In genomic region chr9:137110911-137111787, GRCh38 we compare ENCODE assay signal across 23 cellular contexts. TPM values are rescaled to one million over a fixed set of nuclear protein-coding genes. Genes with fewer than 3 reads are reported as not detected.
A peak's percentile ranks its signal among the peaks of the same experiment; 100 is the strongest.
DNase-seq lines count a peak whose midpoint lies in the region; ATAC-seq and TF ChIP-seq lines count a peak whose summit lies in the region.
"Had no signal": no experiment of that assay in that cellular context is flagged by ENCODE, and none has a peak within 500 bp of the region (broad histone marks: within the 10 kb centered on the region; RNA-seq: fewer than 3 reads in every experiment).

No MANE protein-coding gene starts in this region.

- peak overlapping the region; percentile 47 for H3K27ac Mint-ChIP-seq in activated naive CD8-positive, alpha-beta T cell treated with anti-CD3 and anti-CD28 coated beads for 36 hours
- no peak overlapping the region for H3K27ac Mint-ChIP-seq in activated naive CD8-positive, alpha-beta T cell treated with anti-CD3 and anti-CD28 coated beads, Interleukin-2, amount 50 U/mL, for 24 hours
- no peak overlapping the region for H3K27ac Mint-ChIP-seq in activated T-helper 1 cell treated with anti-CD3 and anti-CD28 coated beads, Interleukin-12 subunit alpha, Interleukin-12 subunit beta, Interleukin-2, Interleukin-4 antibody, amounts not matched to agents 30 ng/mL and 10 ng/mL and 1 ng/mL, durations not matched to agents 14 hours and 24 hours and 36 hours
- H3K27ac Mint-ChIP-seq: GM23338 had no signal

- no peak for ATAC-seq in activated naive CD8-positive, alpha-beta T cell treated with anti-CD3 and anti-CD28 coated beads, Interleukin-2, amount 50 U/mL, for 24 hours
- ATAC-seq in GM18870 (IDR thresholded peaks at IDR 0.05; ENCODE audit: unreplicated experiment) (no peak), mucosa of descending colon (no peak)
- ATAC-seq: GM23338, HCT116 had no signal

- no peaks in the 10 kb centered on the region for H3K27me3 ChIP-seq in osteoblast (ENCODE audit: insufficient read depth, low read length)
- H3K27me3 ChIP-seq in A673 (replicated peaks; ENCODE audit: insufficient read depth, low read depth, low read length, poor library complexity): no peaks in the 10 kb centered on the region

- intact Hi-C loops in activated T-helper 1 cell treated with anti-CD3 and anti-CD28 coated beads, Interleukin-12 subunit alpha, Interleukin-12 subunit beta, Interleukin-2, Interleukin-4 antibody, amounts not matched to agents 30 ng/mL and 10 ng/mL and 1 ng/mL, durations not matched to agents 14 hours and 24 hours and 36 hours (cut with micrococcal nuclease): no loop called here
- intact Hi-C loops in A673 (cut with micrococcal nuclease; ENCODE audit: unreplicated experiment): no loop called here
- intact Hi-C loops in mucosa of descending colon (cut with DNase I, micrococcal nuclease): no loop called here

- H3K4me3 Mint-ChIP-seq in activated naive CD8-positive, alpha-beta T cell treated with anti-CD3 and anti-CD28 coated beads for 36 hours: peak overlapping the region; percentile 29
- H3K4me3 Mint-ChIP-seq in activated naive CD8-positive, alpha-beta T cell treated with anti-CD3 and anti-CD28 coated beads, Interleukin-2, amount 50 U/mL, for 24 hours: no peak overlapping the region
- peak overlapping the region; percentile 42 for H3K4me3 Mint-ChIP-seq in activated T-helper 1 cell treated with anti-CD3 and anti-CD28 coated beads, Interleukin-12 subunit alpha, Interleukin-12 subunit beta, Interleukin-2, Interleukin-4 antibody, amounts not matched to agents 30 ng/mL and 10 ng/mL and 1 ng/mL, durations not matched to agents 14 hours and 24 hours and 36 hours
- H3K4me3 Mint-ChIP-seq: GM23338 had no signal

- peaks cover 5% of the 10 kb centered on the region for H4K20me1 ChIP-seq in osteoblast (ENCODE audit: insufficient read depth, low read length)

- CTCF ChIA-PET in A673 (lab: Charles Lee): no interaction called here

- peaks cover 19% of the 10 kb centered on the region for H3K36me3 ChIP-seq in osteoblast (ENCODE audit: insufficient read depth, low read length)
- H3K36me3 ChIP-seq in A673 (ENCODE audit: insufficient read depth, low read length, poor library complexity, severe bottlenecking): peaks cover 36% of the 10 kb centered on the region
- no peaks in the 10 kb centered on the region for H3K36me3 ChIP-seq in mucosa of descending colon (ENCODE audit: low read depth)

- BruUV-seq in A673 (replicated peaks; lab: Mats Ljungman, UMichigan): no TSS peak

- H3K27ac ChIP-seq in osteoblast (ENCODE audit: low read depth, low read length) (no peak overlapping the region), A673 (ENCODE audit: low read depth, low read length, poor library complexity, severe bottlenecking) (no peak overlapping the region)

- H3K9me3 ChIP-seq in osteoblast (ENCODE audit: low read depth, low read length): no peaks in the 10 kb centered on the region
- no peaks in the 10 kb centered on the region for H3K9me3 ChIP-seq in A673 (ENCODE audit: low read depth, low read length, poor library complexity, severe bottlenecking)
- no peaks in the 10 kb centered on the region for H3K9me3 ChIP-seq in mucosa of descending colon
- H3K9me3 ChIP-seq: SK-N-SH had no signal

- DNase-seq in activated naive CD8-positive, alpha-beta T cell treated with anti-CD3 and anti-CD28 coated beads for 36 hours: no peak
- DNase-seq in activated naive CD8-positive, alpha-beta T cell treated with anti-CD3 and anti-CD28 coated beads, Interleukin-2, amount 50 U/mL, for 24 hours: no peak
- DNase-seq in GM13976 (ENCODE audit: low spot score): peak; percentile 17
- no peak for DNase-seq in activated T-helper 1 cell treated with anti-CD3 and anti-CD28 coated beads, Interleukin-12 subunit alpha, Interleukin-12 subunit beta, Interleukin-2, Interleukin-4 antibody, amounts not matched to agents 30 ng/mL and 10 ng/mL and 1 ng/mL, durations not matched to agents 14 hours and 24 hours and 36 hours (ENCODE audit: low spot score)
- peak; percentile 93 for DNase-seq in osteoblast (ENCODE audit: insufficient read length, low spot score, missing footprints)
- DNase-seq in A673 (ENCODE audit: low spot score): no peak
- no peak for DNase-seq in mucosa of descending colon
- DNase-seq: C1 segment of cervical spinal cord; Kasumi-1; MM.1S; NCI-H1092 treated with DMSO at 0.1 percent for 48 hours; NCI-H146; NCI-H2029 treated with DMSO at 0.1 percent for 48 hours; NCI-H2171; NCI-H446; NCI-H69; NK-92 treated with Interleukin-12 subunit alpha and Interleukin-12 subunit beta, amount 100 ng/mL, for 24 hours; OCI-M1; SHP77; SK-N-SH had no signal

- H2AFZ ChIP-seq in osteoblast (ENCODE audit: low read length): no peak overlapping the region
- H2AFZ ChIP-seq: GM23338 had no signal

- H3K4me2 ChIP-seq in osteoblast (ENCODE audit: insufficient read depth, low read length): no peak overlapping the region
- H3K4me2 ChIP-seq: GM23338, SK-N-SH had no signal

- POLR2A ChIA-PET in A673 (lab: Charles Lee; ENCODE audit: low non-redundant PET): no interaction called here

- H3K79me2 ChIP-seq in osteoblast (ENCODE audit: insufficient read depth, low read length): peaks cover 5% of the 10 kb centered on the region

- H3K36me3 Mint-ChIP-seq in activated naive CD8-positive, alpha-beta T cell treated with anti-CD3 and anti-CD28 coated beads for 36 hours: peaks cover 11% of the 10 kb centered on the region
- peaks cover 8% of the 10 kb centered on the region for H3K36me3 Mint-ChIP-seq in activated naive CD8-positive, alpha-beta T cell treated with anti-CD3 and anti-CD28 coated beads, Interleukin-2, amount 50 U/mL, for 24 hours (ENCODE audit: low read depth)
- H3K36me3 Mint-ChIP-seq in activated T-helper 1 cell treated with anti-CD3 and anti-CD28 coated beads, Interleukin-12 subunit alpha, Interleukin-12 subunit beta, Interleukin-2, Interleukin-4 antibody, amounts not matched to agents 30 ng/mL and 10 ng/mL and 1 ng/mL, durations not matched to agents 14 hours and 24 hours and 36 hours (ENCODE audit: low read depth): peaks cover 12% of the 10 kb centered on the region

- in situ Hi-C loops in GM13976 (cut with MboI; ENCODE audit: low sequenced_read_pairs, unreplicated experiment): no loop called here

- H3K27me3 Mint-ChIP-seq in activated naive CD8-positive, alpha-beta T cell treated with anti-CD3 and anti-CD28 coated beads for 36 hours: no peaks in the 10 kb centered on the region
- no peaks in the 10 kb centered on the region for H3K27me3 Mint-ChIP-seq in activated naive CD8-positive, alpha-beta T cell treated with anti-CD3 and anti-CD28 coated beads, Interleukin-2, amount 50 U/mL, for 24 hours
- H3K27me3 Mint-ChIP-seq in activated T-helper 1 cell treated with anti-CD3 and anti-CD28 coated beads, Interleukin-12 subunit alpha, Interleukin-12 subunit beta, Interleukin-2, Interleukin-4 antibody, amounts not matched to agents 30 ng/mL and 10 ng/mL and 1 ng/mL, durations not matched to agents 14 hours and 24 hours and 36 hours (ENCODE audit: insufficient read depth): no peaks in the 10 kb centered on the region

- H3K4me1 Mint-ChIP-seq in activated naive CD8-positive, alpha-beta T cell treated with anti-CD3 and anti-CD28 coated beads for 36 hours: peaks cover 6% of the 10 kb centered on the region
- peaks cover 7% of the 10 kb centered on the region for H3K4me1 Mint-ChIP-seq in activated naive CD8-positive, alpha-beta T cell treated with anti-CD3 and anti-CD28 coated beads, Interleukin-2, amount 50 U/mL, for 24 hours
- H3K4me1 Mint-ChIP-seq in activated T-helper 1 cell treated with anti-CD3 and anti-CD28 coated beads, Interleukin-12 subunit alpha, Interleukin-12 subunit beta, Interleukin-2, Interleukin-4 antibody, amounts not matched to agents 30 ng/mL and 10 ng/mL and 1 ng/mL, durations not matched to agents 14 hours and 24 hours and 36 hours (ENCODE audit: low read depth): no peaks in the 10 kb centered on the region
- H3K4me1 Mint-ChIP-seq: GM23338 had no signal

- no peaks in the 10 kb centered on the region for H3K9me3 Mint-ChIP-seq in activated naive CD8-positive, alpha-beta T cell treated with anti-CD3 and anti-CD28 coated beads for 36 hours
- H3K9me3 Mint-ChIP-seq in activated naive CD8-positive, alpha-beta T cell treated with anti-CD3 and anti-CD28 coated beads, Interleukin-2, amount 50 U/mL, for 24 hours: no peaks in the 10 kb centered on the region
- no peaks in the 10 kb centered on the region for H3K9me3 Mint-ChIP-seq in activated T-helper 1 cell treated with anti-CD3 and anti-CD28 coated beads, Interleukin-12 subunit alpha, Interleukin-12 subunit beta, Interleukin-2, Interleukin-4 antibody, amounts not matched to agents 30 ng/mL and 10 ng/mL and 1 ng/mL, durations not matched to agents 14 hours and 24 hours and 36 hours
- H3K9me3 Mint-ChIP-seq: GM23338 had no signal

- TF ChIP-seq CTCF in GM13976 (IDR thresholded peaks at IDR 0.05; ENCODE audit: borderline replicate concordance, control extremely low read depth, extremely low read depth, insufficient read depth, missing control alignments) (no peak), osteoblast (IDR thresholded peaks at IDR 0.05; ENCODE audit: extremely low read depth, low read depth, low read length) (no peak), A673 (conservative IDR thresholded peaks at IDR 0.05; ENCODE audit: low read depth, low read length) (no peak), mucosa of descending colon (IDR thresholded peaks at IDR 0.05) (no peak)

- H3K4me3 ChIP-seq in osteoblast (ENCODE audit: insufficient read depth, low read length) (no peak overlapping the region), A673 (ENCODE audit: low read depth, low read length, poor library complexity, severe bottlenecking) (no peak overlapping the region), mucosa of descending colon (no peak overlapping the region)
- H3K4me3 ChIP-seq: GM23338 had no signal

- no peaks in the 10 kb centered on the region for H3K4me1 ChIP-seq in osteoblast (ENCODE audit: insufficient read depth, low read length)
- H3K4me1 ChIP-seq in A673 (ENCODE audit: insufficient read depth, low read length, poor library complexity, severe bottlenecking): peaks cover 7% of the 10 kb centered on the region
- peaks cover 6% of the 10 kb centered on the region for H3K4me1 ChIP-seq in mucosa of descending colon (ENCODE audit: low read depth)

RNA-seq across cellular contexts. Expression of gene DPP7, which starts 3.4 kb away (rescaled TPM):
- total RNA-seq in activated naive CD8-positive, alpha-beta T cell treated with anti-CD3 and anti-CD28 coated beads for 36 hours: 100 to 1,000 TPM; 267 to 289 TPM
- total RNA-seq in activated T-helper 1 cell treated with anti-CD3 and anti-CD28 coated beads, Interleukin-12 subunit alpha, Interleukin-12 subunit beta, Interleukin-2, Interleukin-4 antibody, amounts not matched to agents 30 ng/mL and 10 ng/mL and 1 ng/mL, durations not matched to agents 14 hours and 24 hours and 36 hours: 371 and 394 TPM in 2 replicates
- total RNA-seq in osteoblast (66.6 and 74.6 TPM in 2 replicates), A673 (2021) (120 and 122 TPM in 2 replicates), mucosa of descending colon (100 to 1,000 TPM in 1 of 3 donors, 10 to 100 TPM in 2; 47.0 to 114 (median 51.5) TPM)

RNA-seq across cellular contexts. Expression of gene MAN1B1, which starts 24.4 kb away (rescaled TPM):
- 10 to 100 TPM; 24.7 to 25.1 TPM for total RNA-seq in activated naive CD8-positive, alpha-beta T cell treated with anti-CD3 and anti-CD28 coated beads for 36 hours
- 48.1 and 53.6 TPM in 2 replicates for total RNA-seq in activated T-helper 1 cell treated with anti-CD3 and anti-CD28 coated beads, Interleukin-12 subunit alpha, Interleukin-12 subunit beta, Interleukin-2, Interleukin-4 antibody, amounts not matched to agents 30 ng/mL and 10 ng/mL and 1 ng/mL, durations not matched to agents 14 hours and 24 hours and 36 hours
- total RNA-seq in osteoblast: 94.1 and 103 TPM in 2 replicates
- 48.6 and 54.9 TPM in 2 replicates for total RNA-seq in A673 (2021)
- 10 to 100 TPM; 36.1 to 55.4 (median 52.7) TPM for total RNA-seq in mucosa of descending colon

RNA-seq across cellular contexts. Expression of gene GRIN1, which starts 27.8 kb away (rescaled TPM):
- total RNA-seq in activated naive CD8-positive, alpha-beta T cell treated with anti-CD3 and anti-CD28 coated beads for 36 hours: not detected
- total RNA-seq in activated T-helper 1 cell treated with anti-CD3 and anti-CD28 coated beads, Interleukin-12 subunit alpha, Interleukin-12 subunit beta, Interleukin-2, Interleukin-4 antibody, amounts not matched to agents 30 ng/mL and 10 ng/mL and 1 ng/mL, durations not matched to agents 14 hours and 24 hours and 36 hours: 0.05 TPM in 2 replicates
- total RNA-seq in osteoblast: not detected in 2 replicates
- 0.17 and 0.52 TPM in 2 replicates for total RNA-seq in A673 (2021)
- total RNA-seq in mucosa of descending colon: 1 to 10 TPM in 1 of 3 donors, under 1 TPM in 1, not detected in 1; 0.36 to 2.6 TPM

RNA-seq across cellular contexts. Expression of gene UAP1L1, which starts 33.8 kb away (rescaled TPM):
- 10 to 100 TPM; 22.9 to 23.5 TPM for total RNA-seq in activated naive CD8-positive, alpha-beta T cell treated with anti-CD3 and anti-CD28 coated beads for 36 hours
- 13.9 and 14.9 TPM in 2 replicates for total RNA-seq in activated T-helper 1 cell treated with anti-CD3 and anti-CD28 coated beads, Interleukin-12 subunit alpha, Interleukin-12 subunit beta, Interleukin-2, Interleukin-4 antibody, amounts not matched to agents 30 ng/mL and 10 ng/mL and 1 ng/mL, durations not matched to agents 14 hours and 24 hours and 36 hours
- 35.9 and 36.9 TPM in 2 replicates for total RNA-seq in osteoblast
- 11.2 and 13.0 TPM in 2 replicates for total RNA-seq in A673 (2021)
- 10 to 100 TPM; 10.5 to 13.6 (median 12.8) TPM for total RNA-seq in mucosa of descending colon

RNA-seq across cellular contexts. Expression of gene SAPCD2, which starts 40.8 kb away (rescaled TPM):
- 10 to 100 TPM; 15.2 to 15.4 TPM for total RNA-seq in activated naive CD8-positive, alpha-beta T cell treated with anti-CD3 and anti-CD28 coated beads for 36 hours
- total RNA-seq in activated T-helper 1 cell treated with anti-CD3 and anti-CD28 coated beads, Interleukin-12 subunit alpha, Interleukin-12 subunit beta, Interleukin-2, Interleukin-4 antibody, amounts not matched to agents 30 ng/mL and 10 ng/mL and 1 ng/mL, durations not matched to agents 14 hours and 24 hours and 36 hours: 23.9 and 25.1 TPM in 2 replicates
- total RNA-seq in osteoblast: 0.88 and 1.1 TPM in 2 replicates
- 30.6 and 33.7 TPM in 2 replicates for total RNA-seq in A673 (2021)
- 10 to 100 TPM in 1 of 3 donors, 1 to 10 TPM in 2; 2.7 to 11.2 (median 6.0) TPM for total RNA-seq in mucosa of descending colon

Comparison
In these comparisons a context has a peak if more than half of its experiments do, and no peak if none do; other contexts are left out.
1. DNase-seq: peak in GM13976 (single experiment) and osteoblast (single experiment); none in activated naive CD8-positive, alpha-beta T cell treated with anti-CD3 and anti-CD28 coated beads for 36 hours (single experiment), activated naive CD8-positive, alpha-beta T cell treated with anti-CD3 and anti-CD28 coated beads, Interleukin-2, amount 50 U/mL, for 24 hours (single experiment), activated T-helper 1 cell treated with anti-CD3 and anti-CD28 coated beads, Interleukin-12 subunit alpha, Interleukin-12 subunit beta, Interleukin-2, Interleukin-4 antibody, amounts not matched to agents 30 ng/mL and 10 ng/mL and 1 ng/mL, durations not matched to agents 14 hours and 24 hours and 36 hours (single experiment), A673 (single experiment) and mucosa of descending colon (0 of 3).